Comparison of ENCODE assay signal across 10 cellular contexts in genomic region chr2:105794926-105795574, GRCh38. TPM values are rescaled to one million over a fixed set of nuclear protein-coding genes. Genes with fewer than 3 reads are reported as not detected.
DNase-seq lines count a peak whose midpoint lies in the region; ATAC-seq and TF ChIP-seq lines count a peak whose summit lies in the region.
"Had no signal": no experiment of that assay in that cellular context is flagged by ENCODE, and none has a peak within 500 bp of the region (broad histone marks: within the 10 kb centered on the region; RNA-seq: fewer than 3 reads in every experiment).

No MANE protein-coding gene starts in this region.

- DNase-seq in COR-L47 (lab: John Stamatoyannopoulos, UW) (peak; percentile 61), GM23248 (no peak), mesothelial cell of epicardium (ENCODE audit: low spot score in 2 of 2, unreplicated experiment in 2 of 2) (no peak), Right ventricle myocardium inferior (ENCODE audit: missing footprints) (no peak), ureter (ENCODE audit: low spot score) (no peak)
- DNase-seq in activated CD8-positive, alpha-beta T cell treated with anti-CD3 and anti-CD28 coated beads for 36 hours: no peak
- DNase-seq: activated CD4-positive, alpha-beta T cell treated with anti-CD3 and anti-CD28 coated beads for 1 hour; NCI-H510A treated with DMSO at 0.1 percent for 48 hours had no signal

- H2AFZ ChIP-seq in GM23248: no peak overlapping the region

- no peaks in the 10 kb centered on the region for H4K20me1 ChIP-seq in GM23248 (ENCODE audit: insufficient read depth)

- intact Hi-C loops in activated CD8-positive, alpha-beta T cell treated with anti-CD3 and anti-CD28 coated beads for 36 hours (cut with micrococcal nuclease): loop anchor here (5.0 kb wide), 4 partner anchors 42 to 132 kb away; no protein-coding TSS in a partner anchor
- intact Hi-C loops in Right ventricle myocardium inferior (cut with DNase I): no loop called here

- H3K9me2 ChIP-seq in GM23248 (ENCODE audit: insufficient read depth): no peaks in the 10 kb centered on the region

- H3K9me3 Mint-ChIP-seq in activated CD8-positive, alpha-beta T cell treated with anti-CD3 and anti-CD28 coated beads for 36 hours: no peaks in the 10 kb centered on the region
- H3K9me3 Mint-ChIP-seq in mesothelial cell of epicardium: no peaks in the 10 kb centered on the region

- no peak overlapping the region for H3K4me3 ChIP-seq in GM23248

- H3K36me3 Mint-ChIP-seq in activated CD8-positive, alpha-beta T cell treated with anti-CD3 and anti-CD28 coated beads for 36 hours (ENCODE audit: low read depth): peaks cover 52% of the 10 kb centered on the region
- no peaks in the 10 kb centered on the region for H3K36me3 Mint-ChIP-seq in mesothelial cell of epicardium

- peaks cover 90% of the 10 kb centered on the region for H3K4me1 Mint-ChIP-seq in activated CD8-positive, alpha-beta T cell treated with anti-CD3 and anti-CD28 coated beads for 36 hours (ENCODE audit: low read depth)
- peaks cover 45% of the 10 kb centered on the region for H3K4me1 Mint-ChIP-seq in mesothelial cell of epicardium

- CTCF ChIA-PET in activated CD8-positive, alpha-beta T cell treated with anti-CD3 and anti-CD28 coated beads for 36 hours (lab: Charles Lee): no interaction called here

- 58 to 70% methylated on average over 3 of the region's 3 CpGs for WGBS in GM23248 (ENCODE audit: low coverage in 1 of 2, low lambda C conversion rate in 2 of 2, missing lambda C conversion rate in 2 of 2), 2 experiments

- H3K79me2 ChIP-seq in GM23248 (ENCODE audit: insufficient read depth): peaks cover 87% of the 10 kb centered on the region

- H3K4me3 Mint-ChIP-seq in activated CD8-positive, alpha-beta T cell treated with anti-CD3 and anti-CD28 coated beads for 36 hours: peak overlapping the region; percentile 60
- H3K4me3 Mint-ChIP-seq in mesothelial cell of epicardium: no peak overlapping the region

- H3K36me3 ChIP-seq in GM23248 (ENCODE audit: low read depth): no peaks in the 10 kb centered on the region

- no peaks in the 10 kb centered on the region for H3K27me3 ChIP-seq in GM23248 (replicated peaks; ENCODE audit: insufficient read depth)

- in situ Hi-C loops in GM23248 (cut with MboI): no loop called here

- H3K9me3 ChIP-seq in GM23248 (ENCODE audit: low read depth): no peaks in the 10 kb centered on the region

- no peak for TF ChIP-seq CTCF in activated CD8-positive, alpha-beta T cell treated with anti-CD3 and anti-CD28 coated beads for 36 hours (IDR thresholded peaks at IDR 0.05)
- no peak for TF ChIP-seq CTCF in mesothelial cell of epicardium (IDR thresholded peaks at IDR 0.05; ENCODE audit: unreplicated experiment)

- no peaks in the 10 kb centered on the region for H3K27me3 Mint-ChIP-seq in activated CD8-positive, alpha-beta T cell treated with anti-CD3 and anti-CD28 coated beads for 36 hours
- H3K27me3 Mint-ChIP-seq in mesothelial cell of epicardium (ENCODE audit: low read depth): no peaks in the 10 kb centered on the region

- peaks cover 50% of the 10 kb centered on the region for H3K4me1 ChIP-seq in GM23248 (ENCODE audit: insufficient read depth)

- ATAC-seq in activated CD8-positive, alpha-beta T cell treated with anti-CD3 and anti-CD28 coated beads for 36 hours: no peak
- ATAC-seq in GM18511 (IDR thresholded peaks at IDR 0.05; ENCODE audit: unreplicated experiment): no peak
- no peak for ATAC-seq in Right ventricle myocardium inferior
- no peak for ATAC-seq in HG03095 (IDR thresholded peaks at IDR 0.05; ENCODE audit: unreplicated experiment)

- H3K9ac ChIP-seq in GM23248: no peak overlapping the region

- POLR2A ChIA-PET in activated CD8-positive, alpha-beta T cell treated with anti-CD3 and anti-CD28 coated beads for 36 hours (lab: Charles Lee): interaction anchor here (0.6 to 4.7 kb wide), 6 partner anchors 22 to 98 kb away, joined by 3 to 53 read pairs (median 4); no protein-coding TSS in a partner anchor

- peak overlapping the region; percentile 29 for H3K4me2 ChIP-seq in GM23248 (ENCODE audit: unreplicated experiment)

- H3K27ac Mint-ChIP-seq in activated CD8-positive, alpha-beta T cell treated with anti-CD3 and anti-CD28 coated beads for 36 hours: peak overlapping the region; percentile 93
- peak overlapping the region; percentile 88 for H3K27ac Mint-ChIP-seq in mesothelial cell of epicardium

- no peak overlapping the region for H3K27ac ChIP-seq in GM23248

- peaks cover 32% of the 10 kb centered on the region for H3F3A ChIP-seq in GM23248 (ENCODE audit: insufficient read depth)

RNA-seq across cellular contexts. Expression of gene NCK2, which starts 50.3 kb away (rescaled TPM):
- total RNA-seq in GM23248 (2014; rRNA removed; shearing (Covaris generic)): 13.9 and 25.2 TPM in 2 replicates
- 5.1 and 5.7 TPM in 2 replicates for polyA plus RNA-seq in GM23248 (2016; fragmentation: Nextera tagmentation; extraction: Ambion mirVana)
- 10 to 100 TPM; 68.3 to 69.7 TPM for total RNA-seq in activated CD8-positive, alpha-beta T cell treated with anti-CD3 and anti-CD28 coated beads for 36 hours
- total RNA-seq in mesothelial cell of epicardium (57.5 to 59.5 TPM (median 58.9 TPM) in 3 replicates), Right ventricle myocardium inferior (32.9 TPM), ureter (40.9 TPM)
